Comparison of ENCODE assay signal across 22 cellular contexts in genomic region chr5:31859096-31859495, GRCh38.
DNase-seq lines count a peak whose midpoint lies in the region; ATAC-seq, FAIRE-seq and TF ChIP-seq lines count a peak whose summit lies in the region.
"Had no signal": no experiment of that assay in that cellular context is flagged by ENCODE, and none has a peak within 500 bp of the region (broad histone marks: within the 10 kb centered on the region; RNA-seq: fewer than 3 reads in every experiment).

No MANE protein-coding gene starts in this region.

- H3K27ac ChIP-seq in A549: no peak overlapping the region
- no peak overlapping the region for H3K27ac ChIP-seq in CD8-positive, alpha-beta T cell (ENCODE audit: low read depth, low read length)
- H3K27ac ChIP-seq in HEK293 (ENCODE audit: extremely low read depth, low read depth, low read length): no peak overlapping the region
- H3K27ac ChIP-seq: BLaER1 treated with 17β-estradiol and CSF1 and Interleukin-3, amounts not matched to agents 10 nM and 100 nM; C4-2B had no signal

- peaks cover 13% of the 10 kb centered on the region for H3K9me3 Mint-ChIP-seq in CD8-positive, alpha-beta T cell

- no peak overlapping the region for H3K4me3 Mint-ChIP-seq in CD8-positive, alpha-beta T cell
- H3K4me3 Mint-ChIP-seq: B cell; CD4-positive, alpha-beta T cell; CD8-positive, alpha-beta memory T cell had no signal

- no peaks in the 10 kb centered on the region for H3K36me3 ChIP-seq in CD8-positive, alpha-beta T cell (ENCODE audit: insufficient read depth, low read length)
- no peaks in the 10 kb centered on the region for H3K36me3 ChIP-seq in HEK293 (ENCODE audit: control insufficient read depth in 2 of 2, insufficient read depth in 1 of 2, low read length in 2 of 2)
- H3K36me3 ChIP-seq: BLaER1 treated with 17β-estradiol and CSF1 and Interleukin-3, amounts not matched to agents 10 nM and 100 nM had no signal

- no peaks in the 10 kb centered on the region for H3K27me3 ChIP-seq in CD8-positive, alpha-beta T cell (ENCODE audit: insufficient read depth, low read length)

- ATAC-seq in A549 (no peak), HG03095 (IDR thresholded peaks at IDR 0.05; ENCODE audit: unreplicated experiment) (no peak), GM21786 (IDR thresholded peaks at IDR 0.05; ENCODE audit: unreplicated experiment) (no peak)
- no peak for ATAC-seq in CD8-positive, alpha-beta T cell

- DNase-seq in A549 (ENCODE audit: low read depth in 1 of 2, low spot score in 1 of 2) (no peak), OCI-M2 (lab: John Stamatoyannopoulos, UW; ENCODE audit: unreplicated experiment) (no peak)
- no peak for DNase-seq in CD8-positive, alpha-beta T cell
- DNase-seq: 8988T; AML-193; Calu3; CD4-positive, alpha-beta T cell; CD8-positive, alpha-beta memory T cell; COR-L47; DMS79 treated with DMSO at 0.1 percent for 48 hours; GF-D8 had no signal

- H3K4me1 ChIP-seq in A549: 0 out of 3 replicates have a peak, but pooled peaks cover 5% of the 10 kb centered on the region
- H3K4me1 ChIP-seq in CD8-positive, alpha-beta T cell (ENCODE audit: insufficient read depth, low read length): peaks cover 22% of the 10 kb centered on the region
- peaks cover 3% of the 10 kb centered on the region for H3K4me1 ChIP-seq in HEK293 (ENCODE audit: control insufficient read depth, insufficient read depth, low read length)

- peaks cover 20% of the 10 kb centered on the region for H3K27me3 Mint-ChIP-seq in CD8-positive, alpha-beta T cell (ENCODE audit: low read depth)

- H3K9me3 ChIP-seq in A549 (peaks cover 33% of the 10 kb centered on the region), HEK293 (ENCODE audit: control insufficient read depth, insufficient read depth, low read depth, low read length) (no peaks in the 10 kb centered on the region)
- H3K9me3 ChIP-seq in CD8-positive, alpha-beta T cell (ENCODE audit: low read length): no peaks in the 10 kb centered on the region

- POLR2A ChIA-PET in A549 (lab: Yijun Ruan, JAX) (no interaction called here), HEK293 (lab: Yijun Ruan, JAX) (no interaction called here)
- POLR2A ChIA-PET in CD8-positive, alpha-beta T cell (lab: Charles Lee): no interaction called here

- no peak overlapping the region for H3K4me2 ChIP-seq in A549
- H3K4me2 ChIP-seq: BLaER1 treated with 17β-estradiol and CSF1 and Interleukin-3, amounts not matched to agents 10 nM and 100 nM had no signal

- CTCF ChIA-PET in A549 (lab: Yijun Ruan, JAX): interaction anchor here (0.9 to 1.1 kb wide), 2 partner anchors 34 to 218 kb away, joined by 3 to 4 read pairs; no protein-coding TSS in a partner anchor
- CTCF ChIA-PET in CD8-positive, alpha-beta T cell (lab: Charles Lee): interaction anchor here (0.7 kb wide), 1 partner anchor 125 kb away, joined by 3 read pairs; no protein-coding TSS in a partner anchor
- CTCF ChIA-PET in HEK293 (lab: Yijun Ruan, JAX): no interaction called here

- no peak for TF ChIP-seq EP300 in A549 (IDR thresholded peaks at IDR 0.05)

- FAIRE-seq in A549 (lab: Jason Lieb, UNC): no peak
- FAIRE-seq: A204.1, D721Med, G401.6, GM12891, GM19239 had no signal

- TF ChIP-seq CTCF in A549 (IDR thresholded peaks at IDR 0.05): no peak
- TF ChIP-seq CTCF in CD8-positive, alpha-beta T cell (IDR thresholded peaks at IDR 0.05): no peak
- no peak for TF ChIP-seq CTCF in HEK293 (tag by site-specific recombination; IDR thresholded peaks at IDR 0.05)

- H3K4me1 Mint-ChIP-seq in CD8-positive, alpha-beta T cell (ENCODE audit: low read depth): peaks cover 38% of the 10 kb centered on the region

- intact Hi-C loops in CD8-positive, alpha-beta T cell (cut with DNase I, micrococcal nuclease): loop anchor here in 1 of 2 experiments (10.0 kb wide), 1 partner anchor 216 kb away; no protein-coding TSS in a partner anchor

- peak overlapping the region; percentile 29 for H3K27ac Mint-ChIP-seq in CD8-positive, alpha-beta T cell
- H3K27ac Mint-ChIP-seq: B cell; CD8-positive, alpha-beta memory T cell had no signal

- no peak overlapping the region for H3K4me3 ChIP-seq in A549
- H3K4me3 ChIP-seq in CD8-positive, alpha-beta T cell (ENCODE audit: low read depth, low read length): no peak overlapping the region
- H3K4me3 ChIP-seq in HEK293 (ENCODE audit: low read depth, low read length): no peak overlapping the region
- H3K4me3 ChIP-seq: BLaER1 treated with 17β-estradiol and CSF1 and Interleukin-3, amounts not matched to agents 10 nM and 100 nM had no signal

- no peak for TF ChIP-seq POLR2A in A549 (IDR thresholded peaks at IDR 0.05; ENCODE audit: low read length)

- H3K36me3 Mint-ChIP-seq in CD8-positive, alpha-beta T cell: peaks cover 17% of the 10 kb centered on the region

- TF ChIP-seq RAD21 in A549 (conservative IDR thresholded peaks at IDR 0.05 in 1 of 2, IDR thresholded peaks at IDR 0.05 in 1 of 2): no peak

TF ChIP-seq in A549, 52 proteins besides CTCF, POLR2A, EP300 and RAD21:
- TF ChIP-seq ZC3H11A (IDR thresholded peaks at IDR 0.05) (no peak), KDM5A (IDR thresholded peaks at IDR 0.05) (peak; percentile 34; the same call in 1 of the 2 replicates)

TF ChIP-seq in HEK293, 187 proteins besides CTCF, POLR2A, EP300 and RAD21 (continues in another document):
- 0 out of 2 replicates have a peak, but pooled peaks have one; percentile 14 for TF ChIP-seq TRIM28 (IDR thresholded peaks at IDR 0.05; ENCODE audit: borderline replicate concordance, low read length)
- no peak for TF ChIP-seq ZNF561 (tag by site-specific recombination; IDR thresholded peaks at IDR 0.05; ENCODE audit: borderline replicate concordance)
- no peak for TF ChIP-seq BCL11A (tag by site-specific recombination; IDR thresholded peaks at IDR 0.05; ENCODE audit: low read depth)
- peak; percentile 93 for TF ChIP-seq SETDB1 (IDR thresholded peaks at IDR 0.05; ENCODE audit: insufficient read length, low read length)
- no peak for TF ChIP-seq ZNF645 (tag by site-specific recombination; IDR thresholded peaks at IDR 0.05)
- TF ChIP-seq ZNF513 (tag by site-specific recombination; IDR thresholded peaks at IDR 0.05): no peak
- TF ChIP-seq PRDM10 (tag by site-specific recombination; IDR thresholded peaks at IDR 0.05): no peak
- no peak for TF ChIP-seq ZNF223 (tag by site-specific recombination; IDR thresholded peaks at IDR 0.05)
- TF ChIP-seq ZNF560 (tag by site-specific recombination; IDR thresholded peaks at IDR 0.05; ENCODE audit: borderline replicate concordance): no peak
- TF ChIP-seq ZNF324 (tag by site-specific recombination; IDR thresholded peaks at IDR 0.05): no peak
- no peak for TF ChIP-seq MEIS1 (CRISPR knock-in tag; IDR thresholded peaks at IDR 0.05; ENCODE audit: borderline replicate concordance)
- TF ChIP-seq ZNF157 (tag by site-specific recombination; IDR thresholded peaks at IDR 0.05): no peak
- no peak for TF ChIP-seq ZNF548 (tag by site-specific recombination; IDR thresholded peaks at IDR 0.05)
- no peak for TF ChIP-seq SP2 (tag by site-specific recombination; IDR thresholded peaks at IDR 0.05)
